ENCODE assay signal across 1 cellular context in the genomic region with DNA sequence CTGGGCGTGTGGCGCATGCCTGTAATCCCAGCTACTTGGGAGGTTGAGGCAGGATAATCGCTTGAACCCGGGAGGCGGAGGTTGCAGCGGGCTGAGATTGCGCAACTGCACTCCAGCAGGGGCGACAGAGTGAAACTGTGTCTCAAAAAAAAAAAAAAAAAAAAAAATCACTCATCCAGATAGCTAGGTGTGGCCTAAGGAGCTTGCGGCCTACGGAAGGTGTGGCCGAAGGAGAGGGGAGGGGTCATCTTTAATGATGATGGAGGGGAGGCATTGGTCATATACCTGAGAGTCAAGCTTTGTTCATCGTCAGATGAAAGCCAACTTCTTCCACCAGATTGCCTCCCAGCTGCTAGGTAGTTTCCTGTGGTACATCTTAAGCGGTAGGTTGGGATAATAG.
TF ChIP-seq lines count a peak whose summit lies in the region.

No MANE protein-coding gene starts in this region.

TF ChIP-seq in HEK293, 187 proteins besides CTCF, POLR2A, EP300 and RAD21:
- TF ChIP-seq, protein P1, sequence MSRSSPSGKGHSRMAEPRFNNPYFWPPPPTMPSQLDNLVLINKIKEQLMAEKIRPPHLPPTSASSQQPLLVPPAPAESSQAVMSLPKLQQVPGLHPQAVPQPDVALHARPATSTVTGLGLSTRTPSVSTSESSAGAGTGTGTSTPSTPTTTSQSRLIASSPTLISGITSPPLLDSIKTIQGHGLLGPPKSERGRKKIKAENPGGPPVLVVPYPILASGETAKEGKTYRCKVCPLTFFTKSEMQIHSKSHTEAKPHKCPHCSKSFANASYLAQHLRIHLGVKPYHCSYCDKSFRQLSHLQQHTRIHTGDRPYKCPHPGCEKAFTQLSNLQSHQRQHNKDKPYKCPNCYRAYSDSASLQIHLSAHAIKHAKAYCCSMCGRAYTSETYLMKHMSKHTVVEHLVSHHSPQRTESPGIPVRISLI (tag by site-specific recombination; IDR thresholded peaks at IDR 0.05), result peak; percentile 30; the same call in 1 of the 2 replicates
- TF ChIP-seq, protein P2, sequence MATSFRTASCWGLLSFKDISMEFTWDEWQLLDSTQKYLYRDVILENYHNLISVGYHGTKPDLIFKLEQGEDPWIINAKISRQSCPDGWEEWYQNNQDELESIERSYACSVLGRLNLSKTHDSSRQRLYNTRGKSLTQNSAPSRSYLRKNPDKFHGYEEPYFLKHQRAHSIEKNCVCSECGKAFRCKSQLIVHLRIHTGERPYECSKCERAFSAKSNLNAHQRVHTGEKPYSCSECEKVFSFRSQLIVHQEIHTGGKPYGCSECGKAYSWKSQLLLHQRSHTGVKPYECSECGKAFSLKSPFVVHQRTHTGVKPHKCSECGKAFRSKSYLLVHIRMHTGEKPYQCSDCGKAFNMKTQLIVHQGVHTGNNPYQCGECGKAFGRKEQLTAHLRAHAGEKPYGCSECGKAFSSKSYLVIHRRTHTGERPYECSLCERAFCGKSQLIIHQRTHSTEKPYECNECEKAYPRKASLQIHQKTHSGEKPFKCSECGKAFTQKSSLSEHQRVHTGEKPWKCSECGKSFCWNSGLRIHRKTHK (tag by site-specific recombination; IDR thresholded peaks at IDR 0.05), result no peak
- TF ChIP-seq SP3 (tag by site-specific recombination; IDR thresholded peaks at IDR 0.05) (no peak), ZNF416 (tag by site-specific recombination; IDR thresholded peaks at IDR 0.05) (no peak)
- TF ChIP-seq, protein P3, sequence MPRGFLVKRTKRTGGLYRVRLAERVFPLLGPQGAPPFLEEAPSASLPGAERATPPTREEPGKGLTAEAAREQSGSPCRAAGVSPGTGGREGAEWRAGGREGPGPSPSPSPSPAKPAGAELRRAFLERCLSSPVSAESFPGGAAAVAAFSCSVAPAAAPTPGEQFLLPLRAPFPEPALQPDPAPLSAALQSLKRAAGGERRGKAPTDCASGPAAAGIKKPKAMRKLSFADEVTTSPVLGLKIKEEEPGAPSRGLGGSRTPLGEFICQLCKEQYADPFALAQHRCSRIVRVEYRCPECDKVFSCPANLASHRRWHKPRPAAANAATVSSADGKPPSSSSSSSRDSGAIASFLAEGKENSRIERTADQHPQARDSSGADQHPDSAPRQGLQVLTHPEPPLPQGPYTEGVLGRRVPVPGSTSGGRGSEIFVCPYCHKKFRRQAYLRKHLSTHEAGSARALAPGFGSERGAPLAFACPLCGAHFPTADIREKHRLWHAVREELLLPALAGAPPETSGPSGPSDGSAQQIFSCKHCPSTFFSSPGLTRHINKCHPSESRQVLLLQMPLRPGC (tag by site-specific recombination; IDR thresholded peaks at IDR 0.05), result no peak
- TF ChIP-seq, protein P4, sequence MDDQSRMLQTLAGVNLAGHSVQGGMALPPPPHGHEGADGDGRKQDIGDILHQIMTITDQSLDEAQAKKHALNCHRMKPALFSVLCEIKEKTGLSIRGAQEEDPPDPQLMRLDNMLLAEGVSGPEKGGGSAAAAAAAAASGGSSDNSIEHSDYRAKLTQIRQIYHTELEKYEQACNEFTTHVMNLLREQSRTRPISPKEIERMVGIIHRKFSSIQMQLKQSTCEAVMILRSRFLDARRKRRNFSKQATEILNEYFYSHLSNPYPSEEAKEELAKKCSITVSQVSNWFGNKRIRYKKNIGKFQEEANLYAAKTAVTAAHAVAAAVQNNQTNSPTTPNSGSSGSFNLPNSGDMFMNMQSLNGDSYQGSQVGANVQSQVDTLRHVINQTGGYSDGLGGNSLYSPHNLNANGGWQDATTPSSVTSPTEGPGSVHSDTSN (CRISPR knock-in tag; IDR thresholded peaks at IDR 0.05), result no peak
TF ChIP-seq in HEK293: peak in this region for 1.
